ENCODE assay signal across 1 cellular context in genomic region chr9:62804314-62804713, GRCh38.
A peak's percentile ranks its signal among the peaks of the same experiment; 100 is the strongest.
TF ChIP-seq lines count a peak whose summit lies in the region.

No MANE protein-coding gene starts in this region.

TF ChIP-seq in H1, 55 proteins besides CTCF, POLR2A, EP300 and RAD21:
- peak; percentile 54 for TF ChIP-seq RNF2 (IDR thresholded peaks at IDR 0.05; ENCODE audit: borderline replicate concordance, low read depth, low read length, missing control alignments, poor library complexity, severe bottlenecking)
TF ChIP-seq in H1: peak in this region for 1; not testable (repeated sequence) for 54.
